Comparison of ENCODE assay signal across 23 cellular contexts in genomic region chr2:182868423-182868822, GRCh38. TPM values are rescaled to one million over a fixed set of nuclear protein-coding genes. Genes with fewer than 3 reads are reported as not detected.
A peak's percentile ranks its signal among the peaks of the same experiment; 100 is the strongest.
DNase-seq lines count a peak whose midpoint lies in the region; ATAC-seq and TF ChIP-seq lines count a peak whose summit lies in the region.
"Had no signal": no experiment of that assay in that cellular context is flagged by ENCODE, and none has a peak within 500 bp of the region (broad histone marks: within the 10 kb centered on the region; RNA-seq: fewer than 3 reads in every experiment).

No MANE protein-coding gene starts in this region.

- no peaks in the 10 kb centered on the region for H3K36me3 Mint-ChIP-seq in T-cell

- POLR2A ChIA-PET in T-cell (lab: Charles Lee): no interaction called here

- no peaks in the 10 kb centered on the region for H4K20me1 ChIP-seq in hepatocyte (ENCODE audit: insufficient read depth, poor library complexity, severe bottlenecking)

- H3K27ac ChIP-seq in hepatocyte: no peak overlapping the region
- H3K27ac ChIP-seq in transverse colon: peak overlapping the region in 2 of 4 donors; percentile 61 to 72
- H3K27ac ChIP-seq in ovary: no peak overlapping the region
- H3K27ac ChIP-seq: 22Rv1, neutrophil, upper lobe of left lung had no signal

- no peak overlapping the region for H3K27ac Mint-ChIP-seq in T-cell
- H3K27ac Mint-ChIP-seq: progenitor cell of endocrine pancreas had no signal

- intact Hi-C loops in transverse colon (cut with DNase I; ENCODE audit: low total_unique reads): no loop called here
- intact Hi-C loops in ovary (cut with DNase I): no loop called here

- H3K9me3 ChIP-seq in hepatocyte (ENCODE audit: low read depth): no peaks in the 10 kb centered on the region
- H3K9me3 ChIP-seq in transverse colon: no peaks in the 10 kb centered on the region
- no peaks in the 10 kb centered on the region for H3K9me3 ChIP-seq in ovary
- H3K9me3 ChIP-seq: neutrophil, upper lobe of left lung had no signal

- no peaks in the 10 kb centered on the region for H3K9me2 ChIP-seq in hepatocyte (replicated peaks; ENCODE audit: insufficient read depth)

- H3K27me3 ChIP-seq in hepatocyte (no peaks in the 10 kb centered on the region), transverse colon (peaks cover 18% of the 10 kb centered on the region), ovary (no peaks in the 10 kb centered on the region)

- no peak for TF ChIP-seq EP300 in transverse colon (IDR thresholded peaks at IDR 0.05; ENCODE audit: low read depth)
- TF ChIP-seq EP300 in ovary (IDR thresholded peaks at IDR 0.05): no peak

- H3K36me3 ChIP-seq in hepatocyte (replicated peaks; ENCODE audit: insufficient read depth, low read depth) (no peaks in the 10 kb centered on the region), transverse colon (no peaks in the 10 kb centered on the region), ovary (no peaks in the 10 kb centered on the region)
- H3K36me3 ChIP-seq: neutrophil, upper lobe of left lung had no signal

- peaks cover 25 to 29% (median 28%) of the 10 kb centered on the region in 3 donors for H3K4me1 Mint-ChIP-seq in T-cell

- TF ChIP-seq POLR2A in transverse colon (IDR thresholded peaks at IDR 0.05) (no peak), ovary (IDR thresholded peaks at IDR 0.05) (no peak)

- no peaks in the 10 kb centered on the region for H3K79me2 ChIP-seq in hepatocyte

- H2AFZ ChIP-seq in hepatocyte: peak overlapping the region; percentile 8

- no peak for ATAC-seq in T-cell (replicated peaks in 1 of 4)
- ATAC-seq: sciatic nerve had no signal

- peaks cover 18% of the 10 kb centered on the region for H3K4me1 ChIP-seq in hepatocyte (ENCODE audit: insufficient read depth)
- peaks cover 0 to 27% (median 15%) of the 10 kb centered on the region in 4 donors for H3K4me1 ChIP-seq in transverse colon
- H3K4me1 ChIP-seq in ovary (ENCODE audit: insufficient read depth): peaks cover 3% of the 10 kb centered on the region

- in situ Hi-C loops in transverse colon (cut with MboI; ENCODE audit: low pct_ligation_motif_present in 1 of 4, low pct_unique_long_range_greater_than_20kb in 1 of 4, low sequenced_read_pairs in 3 of 4): no loop called here

- peaks cover 61 to 76% of the 10 kb centered on the region in 2 donors for H3K27me3 Mint-ChIP-seq in T-cell

- WGBS in hepatocyte (ENCODE audit: low lambda C conversion rate, missing lambda C conversion rate): 76% methylated on average over 3 of the region's 3 CpGs
- 47 to 51% methylated on average over 3 of the region's 3 CpGs for WGBS in transverse colon (ENCODE audit: low coverage in 1 of 2), 2 donors
- WGBS in ovary, 3 donors: 68 to 76% (median 73%) methylated on average over 3 of the region's 3 CpGs

- H3K9me3 Mint-ChIP-seq in T-cell: peaks cover 0 to 6% (median 0%) of the 10 kb centered on the region in 3 donors

- H3K4me3 ChIP-seq in hepatocyte (no peak overlapping the region), transverse colon (no peak overlapping the region), ovary (no peak overlapping the region)
- H3K4me3 ChIP-seq: upper lobe of left lung had no signal

- CTCF ChIA-PET in T-cell (lab: Charles Lee): interaction anchor here in 1 of 2 donors (0.8 kb wide), 1 partner anchor 10 kb away, joined by 4 read pairs; no protein-coding TSS in a partner anchor

- TF ChIP-seq CTCF in hepatocyte (IDR thresholded peaks at IDR 0.05; ENCODE audit: poor library complexity) (no peak), transverse colon (IDR thresholded peaks at IDR 0.05) (no peak), ovary (IDR thresholded peaks at IDR 0.05) (no peak)

- peak overlapping the region in 1 of 3 donors; percentile 84 for H3K4me3 Mint-ChIP-seq in T-cell

- peak; percentile 59 for DNase-seq in DMS53 (lab: John Stamatoyannopoulos, UW)
- DNase-seq in DMS53 treated with DMSO at 0.1 percent for 48 hours (lab: John Stamatoyannopoulos, UW; ENCODE audit: unreplicated experiment): no peak
- peak; percentile 65 for DNase-seq in NCI-H69 (lab: John Stamatoyannopoulos, UW)
- no peak for DNase-seq in hepatocyte (ENCODE audit: low spot score)
- DNase-seq in transverse colon: peak; percentile 14
- DNase-seq in ovary: no peak
- DNase-seq in T-cell: no peak
- no peak for DNase-seq in cerebellum (ENCODE audit: low spot score)
- DNase-seq: activated CD4-positive, alpha-beta T cell treated with anti-CD3 and anti-CD28 coated beads for 48 hours; activated gamma-delta T cell; activated T-cell treated with anti-CD3 and anti-CD28 coated beads, Interleukin-2, amount 50 U/mL, for 1 hour; NCI-H1105 treated with DMSO at 0.1 percent for 48 hours; NCI-H2029 treated with DMSO at 0.1 percent for 48 hours; NCI-H345; stimulated activated CD4-positive, alpha-beta T cell treated with anti-CD3 and anti-CD28 coated beads, Interleukin-12 subunit alpha, Interleukin-12 subunit beta, amount 100 ng/mL, for 4 hours; stimulated activated CD4-positive, alpha-beta T cell treated with anti-CD3 and anti-CD28 coated beads, Interleukin-4, amount 100 ng/mL, for 1 hour; upper lobe of left lung had no signal

- no peak overlapping the region for H3K4me2 ChIP-seq in hepatocyte

RNA-seq across cellular contexts. Expression of gene FRZB, which starts 2.0 kb away (rescaled TPM):
- total RNA-seq in hepatocyte (72.9 and 118 TPM in 2 replicates), transverse colon (10 to 100 TPM in 1 of 4 donors, 1 to 10 TPM in 2, under 1 TPM in 1; 0.37 to 11.9 (median 2.9) TPM), ovary (1 to 10 TPM; 2.8 to 6.3 (median 3.8) TPM), T-cell (under 1 TPM in 3 of 5 donors, not detected in 2; 0.06 to 0.15 (median 0.07) TPM), cerebellum (10.2 TPM)
- polyA plus RNA-seq in hepatocyte (375 and 534 TPM in 2 replicates), ovary (10 to 100 TPM; 12.6 to 22.8 TPM)
- total RNA-seq: activated CD8-positive, alpha-beta memory T cell treated with anti-CD3 and anti-CD28 coated beads for 36 hours; glomerular endothelial cell had no signal

Comparison
In these comparisons a context has a peak if more than half of its experiments do, and no peak if none do; other contexts are left out.
1. DNase-seq: peak in DMS53 (single experiment), NCI-H69 (single experiment) and transverse colon (single experiment); none in DMS53 treated with DMSO at 0.1 percent for 48 hours (single experiment), hepatocyte (single experiment), ovary (0 of 5), T-cell (0 of 34) and cerebellum (single experiment).